Comparison of ENCODE assay signal across 8 cellular contexts in genomic region chr11:118436639-118437045, GRCh38. TPM values are rescaled to one million over a fixed set of nuclear protein-coding genes. Genes with fewer than 3 reads are reported as not detected.
DNase-seq lines count a peak whose midpoint lies in the region; ATAC-seq and TF ChIP-seq lines count a peak whose summit lies in the region.

No MANE protein-coding gene starts in this region.

- CTCF ChIA-PET in activated CD4-positive, alpha-beta memory T cell treated with anti-CD3 and anti-CD28 coated beads, Interleukin-2, amount 10 ng/mL, durations not matched to agents 7 days and 5 days (lab: Charles Lee) = interaction anchor here (1.5 to 3.4 kb wide), 3 partner anchors 8 to 51 kb away, joined by 8 to 19 read pairs (median 10); partner anchors contain the start of gene ATP5MG

- peaks cover 47% of the 10 kb centered on the region for H3K4me1 Mint-ChIP-seq in activated CD4-positive, alpha-beta memory T cell treated with anti-CD3 and anti-CD28 coated beads, Interleukin-2, amount 10 ng/mL, durations not matched to agents 7 days and 5 days

- intact Hi-C loops in ovary (cut with DNase I) = loop anchor here in 2 of 4 donors (5.0 kb wide), 1 partner anchor 34 kb away; the partner anchor contains the start of gene ATP5MG (in 2 of the 2)

- no peaks in the 10 kb centered on the region for H3K27me3 ChIP-seq in ovary

- H3K9me3 ChIP-seq in ovary = no peaks in the 10 kb centered on the region

- H3K4me1 ChIP-seq in ovary (ENCODE audit: insufficient read depth) = peaks cover 3% of the 10 kb centered on the region

- H3K36me3 ChIP-seq in ovary = no peaks in the 10 kb centered on the region

- TF ChIP-seq CTCF in 22Rv1 (IDR thresholded peaks at IDR 0.05) (no peak), fibroblast of the aortic adventitia (IDR thresholded peaks at IDR 0.05; ENCODE audit: insufficient read depth, low read length) (no peak), ovary (IDR thresholded peaks at IDR 0.05) (no peak)

- H3K27ac Mint-ChIP-seq in activated CD4-positive, alpha-beta memory T cell treated with anti-CD3 and anti-CD28 coated beads, Interleukin-2, amount 10 ng/mL, durations not matched to agents 7 days and 5 days = peak overlapping the region; percentile 75

- no peaks in the 10 kb centered on the region for H3K27me3 Mint-ChIP-seq in activated CD4-positive, alpha-beta memory T cell treated with anti-CD3 and anti-CD28 coated beads, Interleukin-2, amount 10 ng/mL, durations not matched to agents 7 days and 5 days

- WGBS in ovary, 3 donors = 0 to 2% (median 0%) methylated on average over 1 to 47 of the region's 48 CpGs

- DNase-seq in activated CD4-positive, alpha-beta memory T cell treated with anti-CD3 and anti-CD28 coated beads, Interleukin-2, amount 10 ng/mL, durations not matched to agents 7 days and 5 days = no peak
- DNase-seq in fibroblast of the aortic adventitia (ENCODE audit: low read depth) (no peak), ovary (no peak), NCI-H2196 (lab: John Stamatoyannopoulos, UW; ENCODE audit: unreplicated experiment) (no peak), NCI-H2171 treated with DMSO at 0.1 percent for 48 hours (lab: John Stamatoyannopoulos, UW) (no peak)

- H3K4me3 ChIP-seq in fibroblast of the aortic adventitia (ENCODE audit: low read depth, low read length) = peak overlapping the region; percentile 82
- peak overlapping the region; percentile 70 for H3K4me3 ChIP-seq in ovary

- peaks cover 31% of the 10 kb centered on the region for H3K36me3 Mint-ChIP-seq in activated CD4-positive, alpha-beta memory T cell treated with anti-CD3 and anti-CD28 coated beads, Interleukin-2, amount 10 ng/mL, durations not matched to agents 7 days and 5 days (ENCODE audit: low read depth)

- no peak for TF ChIP-seq EP300 in ovary (IDR thresholded peaks at IDR 0.05)

- ATAC-seq in GM19395 (IDR thresholded peaks at IDR 0.05; ENCODE audit: unreplicated experiment) (peak; percentile 14), HG03520 (IDR thresholded peaks at IDR 0.05; ENCODE audit: unreplicated experiment) (peak; percentile 13)

- POLR2A ChIA-PET in activated CD4-positive, alpha-beta memory T cell treated with anti-CD3 and anti-CD28 coated beads, Interleukin-2, amount 10 ng/mL, durations not matched to agents 7 days and 5 days (lab: Charles Lee) = interaction anchor here (0.7 to 3.2 kb wide), 15 partner anchors 8 to 450 kb away, joined by 4 to 77 read pairs (median 11); partner anchors contain the start of genes ATP5MG, CD3D, DDX6 and IL10RA

- H3K9me3 Mint-ChIP-seq in activated CD4-positive, alpha-beta memory T cell treated with anti-CD3 and anti-CD28 coated beads, Interleukin-2, amount 10 ng/mL, durations not matched to agents 7 days and 5 days = no peaks in the 10 kb centered on the region

- TF ChIP-seq POLR2A in ovary (IDR thresholded peaks at IDR 0.05) = no peak

- H3K4me3 Mint-ChIP-seq in activated CD4-positive, alpha-beta memory T cell treated with anti-CD3 and anti-CD28 coated beads, Interleukin-2, amount 10 ng/mL, durations not matched to agents 7 days and 5 days = peak overlapping the region; percentile 93

- peak overlapping the region; percentile 98 for H3K27ac ChIP-seq in 22Rv1
- H3K27ac ChIP-seq in ovary = peak overlapping the region; percentile 84 to 89

RNA-seq across cellular contexts. Expression of gene KMT2A, which starts 0.3 kb away (rescaled TPM):
- 100 to 1,000 TPM in 1 of 2 experiments, 10 to 100 TPM in 1; 94.6 to 102 TPM for total RNA-seq in activated CD4-positive, alpha-beta memory T cell treated with anti-CD3 and anti-CD28 coated beads, Interleukin-2, amount 10 ng/mL, durations not matched to agents 7 days and 5 days
- total RNA-seq in fibroblast of the aortic adventitia (ENCODE audit: low replicate concordance) (38.9 and 49.8 TPM in 2 replicates), ovary (100 to 1,000 TPM in 2 of 7 donors, 10 to 100 TPM in 5; 72.0 to 107 (median 82.0) TPM)
- 10 to 100 TPM; 25.8 to 45.2 TPM for polyA plus RNA-seq in ovary

RNA-seq across cellular contexts. Expression of gene ATP5MG, which starts 35.2 kb away (rescaled TPM):
- 100 to 1,000 TPM; 251 to 260 TPM for total RNA-seq in activated CD4-positive, alpha-beta memory T cell treated with anti-CD3 and anti-CD28 coated beads, Interleukin-2, amount 10 ng/mL, durations not matched to agents 7 days and 5 days
- total RNA-seq in fibroblast of the aortic adventitia (ENCODE audit: low replicate concordance) = 55.2 and 72.8 TPM in 2 replicates
- 100 to 1,000 TPM in 5 of 7 donors, 10 to 100 TPM in 2; 70.5 to 201 (median 155) TPM for total RNA-seq in ovary
- 100 to 1,000 TPM; 162 to 450 TPM for polyA plus RNA-seq in ovary
